In the genomic region with DNA sequence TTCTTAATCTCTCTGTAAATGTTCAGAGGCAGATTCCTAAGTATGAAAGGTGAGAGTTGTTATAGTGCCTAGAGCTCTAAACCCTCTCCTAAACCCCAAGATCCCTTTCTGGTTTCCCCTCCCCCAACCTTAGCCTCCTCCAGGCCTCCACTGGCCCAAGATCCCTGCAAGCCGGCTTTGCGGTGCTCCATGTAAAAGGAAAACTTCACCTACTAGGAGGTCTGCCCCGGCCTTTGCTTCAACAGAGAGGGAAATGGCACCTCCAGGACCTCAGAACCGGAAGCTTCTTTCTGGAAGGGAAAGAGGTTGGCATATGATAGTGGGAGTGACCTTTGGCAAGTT, we compare ENCODE assay signal across 8 cellular contexts. TPM values are rescaled to one million over a fixed set of nuclear protein-coding genes. Genes with fewer than 3 reads are reported as not detected.
A peak's percentile ranks its signal among the peaks of the same experiment; 100 is the strongest.
DNase-seq lines count a peak whose midpoint lies in the region; ATAC-seq and TF ChIP-seq lines count a peak whose summit lies in the region.

No MANE protein-coding gene starts in this region.

- H3K36me3 ChIP-seq in ES-I3 (ENCODE audit: insufficient read depth, low read length) = peaks cover 6% of the 10 kb centered on the region; the same call in 1 of the 2 replicates
- H3K36me3 ChIP-seq in esophagus squamous epithelium = peaks cover 0 to 46% (median 0%) of the 10 kb centered on the region in 3 donors
- H3K36me3 ChIP-seq in sigmoid colon = peaks cover 0 to 28% (median 0%) of the 10 kb centered on the region in 4 donors

- H3K27ac Mint-ChIP-seq in T-helper 17 cell = peak overlapping the region; percentile 78

- 28 to 45% methylated on average over 1 to 3 of the region's 4 CpGs for WGBS in esophagus squamous epithelium, 2 donors
- 22 to 61% methylated on average over 4 of the region's 4 CpGs for WGBS in sigmoid colon, 2 donors

- H3K4me1 ChIP-seq in ES-I3 (ENCODE audit: insufficient read depth, low read length) (peaks cover 10% of the 10 kb centered on the region; the same call in 1 of the 2 replicates), esophagus squamous epithelium (peaks cover 11 to 60% (median 25%) of the 10 kb centered on the region in 3 donors), sigmoid colon (peaks cover 0 to 54% (median 35%) of the 10 kb centered on the region in 4 donors)

- intact Hi-C loops in esophagus squamous epithelium (cut with DNase I) = loop anchor here (5.0 to 10.0 kb wide), 2 partner anchors 218 to 315 kb away; no protein-coding TSS in a partner anchor
- intact Hi-C loops in sigmoid colon (cut with DNase I) = loop anchor here (2.0 to 10.0 kb wide), 3 partner anchors 128 to 325 kb away; no protein-coding TSS in a partner anchor

- TF ChIP-seq EP300 in sigmoid colon (IDR thresholded peaks at IDR 0.05) = no peak

- H3K27me3 ChIP-seq in esophagus squamous epithelium (peaks cover 0 to 10% (median 0%) of the 10 kb centered on the region in 4 donors), sigmoid colon (no peaks in the 10 kb centered on the region)

- peak overlapping the region; percentile 79; the same call in 1 of the 2 replicates for H3K9ac ChIP-seq in ES-I3 (ENCODE audit: low read depth, low read length)

- peak overlapping the region in 3 of 4 donors; percentile 75 to 96 (median 89) for H3K4me3 ChIP-seq in esophagus squamous epithelium
- H3K4me3 ChIP-seq in sigmoid colon = peak overlapping the region in 3 of 4 donors; percentile 85 to 88 (median 86)

- peaks cover 2% of the 10 kb centered on the region for H3K36me3 Mint-ChIP-seq in T-helper 17 cell (ENCODE audit: low read depth)

- TF ChIP-seq CTCF in esophagus squamous epithelium (IDR thresholded peaks at IDR 0.05) (no peak), sigmoid colon (IDR thresholded peaks at IDR 0.05) (no peak)

- peaks cover 16% of the 10 kb centered on the region for H3K4me1 Mint-ChIP-seq in T-helper 17 cell

- peak overlapping the region; percentile 82 for H3K4me3 Mint-ChIP-seq in T-helper 17 cell

- peak overlapping the region; percentile 92 to 99 (median 98) for H3K27ac ChIP-seq in esophagus squamous epithelium
- H3K27ac ChIP-seq in sigmoid colon = peak overlapping the region; percentile 93 to 98 (median 96)

- DNase-seq in T-helper 17 cell (no peak), esophagus squamous epithelium (lab: John Stamatoyannopoulos, UW) (no peak), sigmoid colon (no peak), Kasumi-1 (lab: John Stamatoyannopoulos, UW) (no peak), SW480 (ENCODE audit: low spot score) (no peak), NCI-H1105 (lab: John Stamatoyannopoulos, UW) (no peak)

- no peak for ATAC-seq in T-helper 17 cell
- ATAC-seq in HG03095 (IDR thresholded peaks at IDR 0.05; ENCODE audit: unreplicated experiment) = no peak

- H3K27me3 Mint-ChIP-seq in T-helper 17 cell = peaks cover 5% of the 10 kb centered on the region

- TF ChIP-seq POLR2A in esophagus squamous epithelium (IDR thresholded peaks at IDR 0.05) = no peak
- TF ChIP-seq POLR2A in sigmoid colon (IDR thresholded peaks at IDR 0.05) = no peak

- H3K9me3 ChIP-seq in ES-I3 (ENCODE audit: control insufficient read depth, insufficient read depth, low read length) (no peaks in the 10 kb centered on the region), T-helper 17 cell (ENCODE audit: control insufficient read depth, low read length, poor library complexity, severe bottlenecking) (no peaks in the 10 kb centered on the region), esophagus squamous epithelium (no peaks in the 10 kb centered on the region), sigmoid colon (no peaks in the 10 kb centered on the region)

RNA-seq across cellular contexts. Expression of a gene that starts 2.3 kb away (rescaled TPM):
- 10 to 100 TPM; 31.4 to 37.8 TPM for total RNA-seq in T-helper 17 cell
- total RNA-seq in esophagus squamous epithelium = 100 to 1,000 TPM in 1 of 4 donors, 10 to 100 TPM in 3; 61.4 to 128 (median 72.7) TPM
- total RNA-seq in sigmoid colon = 10 to 100 TPM; 30.1 to 69.2 (median 38.8) TPM
- 100 to 1,000 TPM in 1 of 3 donors, 10 to 100 TPM in 2; 24.6 to 245 (median 31.4) TPM for polyA plus RNA-seq in sigmoid colon

RNA-seq across cellular contexts. Expression of a gene that starts 20.0 kb away (rescaled TPM):
- total RNA-seq in T-helper 17 cell (not detected), esophagus squamous epithelium (not detected), sigmoid colon (not detected)
- polyA plus RNA-seq in sigmoid colon = not detected
